ENCODE assay signal across 8 cellular contexts in genomic region chr14:21104448-21105060, GRCh38. TPM values are rescaled to one million over a fixed set of nuclear protein-coding genes. Genes with fewer than 3 reads are reported as not detected.
A peak's percentile ranks its signal among the peaks of the same experiment; 100 is the strongest.
DNase-seq lines count a peak whose midpoint lies in the region; ATAC-seq and FAIRE-seq lines count a peak whose summit lies in the region.

No MANE protein-coding gene starts in this region.

- H3K9me3 Mint-ChIP-seq in dendritic cell treated with granulocyte-macrophage colony-stimulating factor and Interleukin-4, amounts not matched to agents 40 ng/mL and 50 ng/mL, for 4 days, result no peaks in the 10 kb centered on the region

- DNase-seq in A172 (ENCODE audit: low spot score) (peak; percentile 55), GM18507 (ENCODE audit: extremely low spot score, insufficient read length, low read depth) (no peak), NCI-H2227 (lab: John Stamatoyannopoulos, UW; ENCODE audit: unreplicated experiment) (peak; percentile 87), left lobe of liver (ENCODE audit: low spot score) (no peak)
- DNase-seq in stimulated activated CD4-positive, alpha-beta T cell treated with anti-CD3 and anti-CD28 coated beads, Interleukin-1b, Interleukin-23, amount 100 ng/mL, for 48 hours, result peak; percentile 62

- H3K36me3 Mint-ChIP-seq in dendritic cell treated with granulocyte-macrophage colony-stimulating factor and Interleukin-4, amounts not matched to agents 40 ng/mL and 50 ng/mL, for 4 days (ENCODE audit: low read depth), result no peaks in the 10 kb centered on the region

- peaks cover 47% of the 10 kb centered on the region for H3K4me1 Mint-ChIP-seq in dendritic cell treated with granulocyte-macrophage colony-stimulating factor and Interleukin-4, amounts not matched to agents 40 ng/mL and 50 ng/mL, for 4 days (ENCODE audit: low read depth)

- peak overlapping the region; percentile 85 for H3K27ac Mint-ChIP-seq in dendritic cell treated with granulocyte-macrophage colony-stimulating factor and Interleukin-4, amounts not matched to agents 40 ng/mL and 50 ng/mL, for 4 days

- ATAC-seq in HG03139 (IDR thresholded peaks at IDR 0.05; ENCODE audit: unreplicated experiment) (peak; percentile 30), left lobe of liver (peak; percentile 61)
- peak; percentile 46 for ATAC-seq in activated CD4-positive, CD25-positive, alpha-beta regulatory T cell treated with anti-CD3 and anti-CD28 coated beads, Interleukin-2, amount 50 U/mL, for 24 hours

- FAIRE-seq in GM18507 (lab: Jason Lieb, UNC), result peak; percentile 76

- H3K4me3 Mint-ChIP-seq in dendritic cell treated with granulocyte-macrophage colony-stimulating factor and Interleukin-4, amounts not matched to agents 40 ng/mL and 50 ng/mL, for 4 days, result peak overlapping the region; percentile 70

- intact Hi-C loops in dendritic cell treated with granulocyte-macrophage colony-stimulating factor and Interleukin-4, amounts not matched to agents 40 ng/mL and 50 ng/mL, for 4 days (cut with micrococcal nuclease), result loop anchor here (1.0 to 2.0 kb wide), 2 partner anchors 14 to 33 kb away; no protein-coding TSS in a partner anchor

- H3K27me3 Mint-ChIP-seq in dendritic cell treated with granulocyte-macrophage colony-stimulating factor and Interleukin-4, amounts not matched to agents 40 ng/mL and 50 ng/mL, for 4 days, result no peaks in the 10 kb centered on the region

RNA-seq across cellular contexts. Expression of gene TMEM253, which starts 3.7 kb away (rescaled TPM):
- total RNA-seq in A172 (2014; rRNA removed; shearing (Covaris generic)), result 0.17 TPM in 1 of 2 replicates, not detected in the other
- total RNA-seq in left lobe of liver, result 0.15 TPM

RNA-seq across cellular contexts. Expression of gene ZNF219, which starts 6.1 kb away (rescaled TPM):
- 5.9 and 12.0 TPM in 2 replicates for total RNA-seq in A172 (2014; rRNA removed; shearing (Covaris generic))
- total RNA-seq in left lobe of liver, result 8.0 TPM

RNA-seq across cellular contexts. Expression of gene ARHGEF40, which starts 34.5 kb away (rescaled TPM):
- 19.8 and 21.2 TPM in 2 replicates for total RNA-seq in A172 (2014; rRNA removed; shearing (Covaris generic))
- total RNA-seq in left lobe of liver, result 41.9 TPM

RNA-seq across cellular contexts. Expression of gene RNASE8, which starts 46.9 kb away (rescaled TPM):
- not detected in 2 replicates for total RNA-seq in A172 (2014; rRNA removed; shearing (Covaris generic))
- not detected for total RNA-seq in left lobe of liver

RNA-seq across cellular contexts. Expression of gene OR5AU1, which starts 51.3 kb away (rescaled TPM):
- not detected in 2 replicates for total RNA-seq in A172 (2014; rRNA removed; shearing (Covaris generic))
- total RNA-seq in left lobe of liver, result not detected

Comparison
In these comparisons a context has a peak if more than half of its experiments do, and no peak if none do; other contexts are left out.
1. DNase-seq: peak in A172 (single experiment), NCI-H2227 (single experiment) and stimulated activated CD4-positive, alpha-beta T cell treated with anti-CD3 and anti-CD28 coated beads, Interleukin-1b, Interleukin-23, amount 100 ng/mL, for 48 hours (single experiment); none in GM18507 (single experiment) and left lobe of liver (single experiment).
2. Peak in every context shown above with its lines, with median percentiles within 50 percentile points of each other: ATAC-seq.